ENCODE assay signal across 35 cellular contexts in the genomic region with DNA sequence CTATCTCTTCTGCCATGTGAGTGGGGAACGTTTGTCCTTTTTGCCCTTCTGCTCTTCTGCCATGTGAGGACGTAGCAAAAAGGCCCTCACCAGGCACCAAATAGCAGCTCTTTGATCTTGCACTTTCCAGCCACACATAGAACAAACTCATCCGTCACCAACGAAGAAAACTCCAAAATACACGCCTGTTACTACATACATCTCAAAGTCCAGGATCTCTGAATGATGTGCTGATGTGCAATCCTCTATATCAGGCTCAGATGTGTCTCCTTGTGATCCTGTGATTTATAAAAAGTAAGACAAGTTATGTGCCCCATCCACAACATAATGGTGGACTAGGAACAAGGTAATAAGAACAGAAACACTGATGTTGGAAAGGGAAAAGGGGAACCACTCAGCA. TPM values are rescaled to one million over a fixed set of nuclear protein-coding genes. Genes with fewer than 3 reads are reported as not detected.
DNase-seq lines count a peak whose midpoint lies in the region; ATAC-seq, FAIRE-seq and TF ChIP-seq lines count a peak whose summit lies in the region.
"Had no signal": no experiment of that assay in that cellular context is flagged by ENCODE, and none has a peak within 500 bp of the region (broad histone marks: within the 10 kb centered on the region; RNA-seq: fewer than 3 reads in every experiment).

No MANE protein-coding gene starts in this region.

- H3K4me3 ChIP-seq in bronchial epithelial cell (ENCODE audit: low read depth, low read length) (no peak overlapping the region), HepG2 (replicated peaks in 1 of 3; ENCODE audit: insufficient read depth in 1 of 3, low read depth in 2 of 3, low read length in 3 of 3) (no peak overlapping the region), liver (ENCODE audit: low read depth in 1 of 3, low read length in 3 of 3) (no peak overlapping the region), right lobe of liver (no peak overlapping the region), prostate gland (no peak overlapping the region)
- H3K4me3 ChIP-seq: A549; BLaER1; BLaER1 treated with 17β-estradiol and CSF1 and Interleukin-3, amounts not matched to agents 10 nM and 100 nM had no signal

- POLR2A ChIA-PET in HepG2 (lab: Yijun Ruan, JAX): no interaction called here
- POLR2A ChIA-PET in HEK293T (lab: Yijun Ruan, JAX): interaction anchor here (1.6 kb wide), 1 partner anchor 10 kb away, joined by 4 read pairs; a partner anchor contains a TSS

- FAIRE-seq in bronchial epithelial cell (lab: Jason Lieb, UNC): peak; percentile 72
- FAIRE-seq in HepG2 (lab: Jason Lieb, UNC): peak; percentile 48
- FAIRE-seq: A204.1, A549, D721Med had no signal

- 36% methylated on average over 5 of the region's 5 CpGs for WGBS in HepG2 (ENCODE audit: low lambda C conversion rate)
- WGBS in liver: 17% methylated on average over 5 of the region's 5 CpGs
- WGBS in right lobe of liver (ENCODE audit: insufficient coverage, low coverage, low lambda C conversion rate, missing lambda C conversion rate): 31% methylated on average over 5 of the region's 5 CpGs
- 88% methylated on average over 5 of the region's 5 CpGs for WGBS in prostate gland

- TF ChIP-seq RAD21 in HepG2 (CRISPR knock-in tag; IDR thresholded peaks at IDR 0.05) (no peak), liver (IDR thresholded peaks at IDR 0.05) (no peak)

- H3K9ac ChIP-seq in HepG2 (ENCODE audit: insufficient read depth, low read depth, low read length): no peak overlapping the region
- no peak overlapping the region for H3K9ac ChIP-seq in liver (ENCODE audit: low read depth in 1 of 2, low read length in 2 of 2)
- H3K9ac ChIP-seq: BLaER1; BLaER1 treated with 17β-estradiol and CSF1 and Interleukin-3, amounts not matched to agents 10 nM and 100 nM had no signal

- H3K79me2 ChIP-seq in HepG2 (ENCODE audit: insufficient read depth, low read length): no peaks in the 10 kb centered on the region

- TF ChIP-seq EP300 in HepG2 (IDR thresholded peaks at IDR 0.05; ENCODE audit: low read depth in 2 of 2, low read length in 2 of 2) (no peak), HepG2 (CRISPR knock-in tag; IDR thresholded peaks at IDR 0.05; ENCODE audit: borderline replicate concordance) (no peak)

- TF ChIP-seq CTCF in bronchial epithelial cell (IDR thresholded peaks at IDR 0.05; ENCODE audit: insufficient read depth, low read length, severe bottlenecking) (no peak), HepG2 (CRISPR knock-in tag; IDR thresholded peaks at IDR 0.05) (no peak), liver (IDR thresholded peaks at IDR 0.05; ENCODE audit: low read depth, low read length, missing input control) (no peak), right lobe of liver (IDR thresholded peaks at IDR 0.05) (no peak), prostate gland (IDR thresholded peaks at IDR 0.05) (no peak)

- ATAC-seq in HepG2: no peak; the same call in 2 of the 3 replicates
- peak in 3 of 4 donors; percentile 55 to 81 (median 63) for ATAC-seq in right lobe of liver
- ATAC-seq: A549; CD8-positive, alpha-beta T cell had no signal

- H4K20me1 ChIP-seq in HepG2 (ENCODE audit: insufficient read depth, low read length): no peaks in the 10 kb centered on the region
- H4K20me1 ChIP-seq: BLaER1; BLaER1 treated with 17β-estradiol and CSF1 and Interleukin-3, amounts not matched to agents 10 nM and 100 nM had no signal

- no peak for DNase-seq in bronchial epithelial cell (ENCODE audit: low read depth)
- peak; percentile 42 for DNase-seq in HepG2 (ENCODE audit: low spot score)
- no peak for DNase-seq in right lobe of liver
- no peak for DNase-seq in NCI-H510A (lab: John Stamatoyannopoulos, UW)
- DNase-seq in prostate gland (ENCODE audit: low spot score): no peak
- DNase-seq in LoVo (ENCODE audit: low spot score): no peak
- DNase-seq in HEK293T (ENCODE audit: extremely low spot score): no peak
- DNase-seq: 8988T; ACHN; AML-193; BE2C; C1 segment of cervical spinal cord; Caco-2; Calu3; CD4-positive, alpha-beta memory T cell; CD4-positive, alpha-beta T cell; CD4-positive, CD25-positive, alpha-beta regulatory T cell; CD8-positive, alpha-beta memory T cell; CD8-positive, alpha-beta T cell; COR-L47; DMS 273 treated with DMSO at 0.1 percent for 48 hours; DMS153; DMS53; DMS79; DMS79 treated with DMSO at 0.1 percent for 48 hours; DND-41; EL had no signal

- no TSS peak for BruUV-seq in HepG2 (replicated peaks; lab: Mats Ljungman, UMichigan)

- H3K27ac ChIP-seq in HepG2 (ENCODE audit: extremely low read length, insufficient read depth, low read length) (no peak overlapping the region), liver (ENCODE audit: low read depth in 1 of 2, low read length in 2 of 2) (no peak overlapping the region), right lobe of liver (no peak overlapping the region), prostate gland (no peak overlapping the region)
- H3K27ac ChIP-seq: 22Rv1; A549; BLaER1; BLaER1 treated with 17β-estradiol and CSF1 and Interleukin-3, amounts not matched to agents 10 nM and 100 nM; C4-2B had no signal

- H3K27me3 ChIP-seq in bronchial epithelial cell (ENCODE audit: control insufficient read depth, insufficient read depth, low read length) (no peaks in the 10 kb centered on the region), HepG2 (ENCODE audit: control insufficient read depth in 1 of 2, insufficient read depth in 2 of 2, low read length in 2 of 2) (no peaks in the 10 kb centered on the region), liver (ENCODE audit: control insufficient read depth in 4 of 4, insufficient read depth in 4 of 4, low read length in 3 of 4) (no peaks in the 10 kb centered on the region), right lobe of liver (no peaks in the 10 kb centered on the region), prostate gland (replicated peaks; ENCODE audit: insufficient read depth) (no peaks in the 10 kb centered on the region)
- H3K27me3 ChIP-seq: BE2C; BLaER1; BLaER1 treated with 17β-estradiol and CSF1 and Interleukin-3, amounts not matched to agents 10 nM and 100 nM had no signal

- CTCF ChIA-PET in HepG2 (lab: Yijun Ruan, JAX; ENCODE audit: low intra/inter-chr PET ratio, low total read pairs) (no interaction called here), HEK293T (lab: Yijun Ruan, JAX) (no interaction called here)

- no peak overlapping the region for H2AFZ ChIP-seq in HepG2 (ENCODE audit: low read length)

- H3K4me2 ChIP-seq in HepG2 (ENCODE audit: low read depth, low read length): peak overlapping the region; percentile 3; the same call in 1 of the 2 replicates
- H3K4me2 ChIP-seq: A549, BLaER1 had no signal

- intact Hi-C loops in HepG2 (cut with micrococcal nuclease; ENCODE audit: unreplicated experiment): no loop called here
- intact Hi-C loops in right lobe of liver (cut with DNase I): no loop called here
- intact Hi-C loops in prostate gland (cut with DNase I): no loop called here

- in situ Hi-C loops in HepG2 (cut with HindIII; ENCODE audit: extremely low pct_ligation_motif_present, low pct_unique_long_range_greater_than_20kb): no loop called here

- H3K4me1 ChIP-seq in HepG2 (ENCODE audit: insufficient read depth, low read length) (peaks cover 34% of the 10 kb centered on the region), liver (ENCODE audit: control insufficient read depth in 4 of 4, insufficient read depth in 4 of 4, low read length in 3 of 4) (no peaks in the 10 kb centered on the region), right lobe of liver (no peaks in the 10 kb centered on the region), prostate gland (replicated peaks) (no peaks in the 10 kb centered on the region)
- H3K4me1 ChIP-seq: A549, BE2C, Caco-2 had no signal

- TF ChIP-seq POLR2A in HepG2 (IDR thresholded peaks at IDR 0.05; ENCODE audit: insufficient read depth in 1 of 2, low read depth in 2 of 2, low read length in 2 of 2) (no peak), right lobe of liver (IDR thresholded peaks at IDR 0.05) (no peak), prostate gland (IDR thresholded peaks at IDR 0.05) (no peak)

- no peaks in the 10 kb centered on the region for H3K9me3 ChIP-seq in HepG2 (ENCODE audit: low read length)
- peaks cover 0 to 2% (median 0%) of the 10 kb centered on the region in 4 donors for H3K9me3 ChIP-seq in liver (ENCODE audit: control insufficient read depth in 4 of 4, low read length in 3 of 4)
- no peaks in the 10 kb centered on the region for H3K9me3 ChIP-seq in right lobe of liver
- H3K9me3 ChIP-seq in prostate gland: no peaks in the 10 kb centered on the region
- H3K9me3 ChIP-seq: A549, BE2C, Caco-2 had no signal

- H3K36me3 ChIP-seq in bronchial epithelial cell (ENCODE audit: control insufficient read depth, insufficient read depth, low read length): no peaks in the 10 kb centered on the region
- no peaks in the 10 kb centered on the region for H3K36me3 ChIP-seq in HepG2 (replicated peaks in 1 of 2; ENCODE audit: control insufficient read depth in 1 of 2, insufficient read depth in 2 of 2, low read length in 2 of 2)
- no peaks in the 10 kb centered on the region for H3K36me3 ChIP-seq in liver (ENCODE audit: control insufficient read depth in 4 of 4, insufficient read depth in 3 of 4, low read depth in 1 of 4, low read length in 3 of 4)
- no peaks in the 10 kb centered on the region for H3K36me3 ChIP-seq in right lobe of liver
- H3K36me3 ChIP-seq in prostate gland: no peaks in the 10 kb centered on the region
- H3K36me3 ChIP-seq: BE2C; BLaER1; BLaER1 treated with 17β-estradiol and CSF1 and Interleukin-3, amounts not matched to agents 10 nM and 100 nM had no signal

RNA-seq across cellular contexts. Expression of a gene that starts 9.8 kb away (rescaled TPM):
- 9.3 and 10.8 TPM in 2 replicates for total RNA-seq in bronchial epithelial cell
- total RNA-seq in HepG2 (2016; rRNA removed; fragmentation: Illumina TruSeq; extraction: Trizol): 27.2 and 35.8 TPM in 2 replicates
- 4.2 and 5.3 TPM in 2 replicates for total RNA-seq in HepG2 (2016; cell fraction: cytosol; rRNA removed; fragmentation: Illumina TruSeq; extraction: Trizol; ENCODE audit: low read depth)
- 28.1 and 29.2 TPM in 2 replicates for total RNA-seq in HepG2 (2016; cell fraction: insoluble cytoplasmic fraction; rRNA removed; fragmentation: Illumina TruSeq; extraction: Trizol)
- total RNA-seq in HepG2 (2016; cell fraction: membrane; rRNA removed; fragmentation: Illumina TruSeq; extraction: Trizol): 18.8 and 21.0 TPM in 2 replicates
- 39.7 and 44.2 TPM in 2 replicates for total RNA-seq in HepG2 (2016; cell fraction: nucleus; rRNA removed; fragmentation: Illumina TruSeq; extraction: Trizol)
- 46.0 and 59.8 TPM in 2 replicates for polyA plus RNA-seq in HepG2 (2011; rRNA removed)
- 26.3 and 35.4 TPM in 2 replicates for polyA plus RNA-seq in HepG2 (2011; cell fraction: cytosol; rRNA removed)
- 64.3 and 66.3 TPM in 2 replicates for polyA plus RNA-seq in HepG2 (2011; cell fraction: nucleus; rRNA removed)
- polyA plus RNA-seq in HepG2 (2012): 33.8 and 46.3 TPM in 2 replicates
- polyA plus RNA-seq in HepG2 (2016; cell fraction: cytosol; fragmentation: Illumina TruSeq; extraction: Trizol; ENCODE audit: low read depth): 2.9 and 3.0 TPM in 2 replicates
- polyA plus RNA-seq in HepG2 (2016; cell fraction: insoluble cytoplasmic fraction; fragmentation: Illumina TruSeq; extraction: Trizol; ENCODE audit: low read depth): 36.1 and 39.7 TPM in 2 replicates
- polyA plus RNA-seq in HepG2 (2016; cell fraction: membrane; fragmentation: Illumina TruSeq; extraction: Trizol; ENCODE audit: low read depth): 14.1 and 15.1 TPM in 2 replicates
- polyA plus RNA-seq in HepG2 (2016; cell fraction: nucleus; fragmentation: Illumina TruSeq; extraction: Trizol; ENCODE audit: insufficient read depth, low read depth): 82.5 and 98.3 TPM in 2 replicates
- 32.7 and 35.7 TPM in 2 replicates for polyA minus RNA-seq in HepG2 (2011; rRNA and poly(A)+ RNA removed; ENCODE audit: low replicate concordance)
- polyA minus RNA-seq in HepG2 (2011; cell fraction: cytosol; rRNA and poly(A)+ RNA removed): 26.5 and 28.4 TPM in 2 replicates
- 91.2 and 95.0 TPM in 2 replicates for polyA minus RNA-seq in HepG2 (2011; cell fraction: nucleus; rRNA and poly(A)+ RNA removed)
- total RNA-seq in liver: 10 to 100 TPM; 21.4 to 32.2 TPM
- 10 to 100 TPM; 10.0 to 13.3 TPM for polyA plus RNA-seq in liver
- 10 to 100 TPM; 17.1 to 38.6 (median 23.6) TPM for total RNA-seq in right lobe of liver
- 100 to 1,000 TPM in 1 of 2 donors, 10 to 100 TPM in 1; 53.1 to 166 TPM for total RNA-seq in prostate gland
